Comparison of ENCODE assay signal across 1 cellular context in genomic region chr19:50197348-50197747, GRCh38.
TF ChIP-seq lines count a peak whose summit lies in the region.

No MANE protein-coding gene starts in this region.

TF ChIP-seq in HEK293, 187 proteins besides CTCF, POLR2A, EP300 and RAD21 (continued from another document):
- no peak for TF ChIP-seq ZBTB49 (tag by site-specific recombination; IDR thresholded peaks at IDR 0.05; ENCODE audit: low read depth)
